Comparison of ENCODE assay signal across 2 cellular contexts in genomic region chr1:37485902-37486679, GRCh38.
TF ChIP-seq lines count a peak whose summit lies in the region.

No MANE protein-coding gene starts in this region.

TF ChIP-seq in K562, 482 proteins besides CTCF, POLR2A, EP300 and RAD21 (continued from another document):
- TF ChIP-seq RBM25 (IDR thresholded peaks at IDR 0.05; ENCODE audit: low read depth, low read length, severe bottlenecking) (peak; percentile 78), MNT (conservative IDR thresholded peaks at IDR 0.05) (no peak), CHD1 (IDR thresholded peaks at IDR 0.05; ENCODE audit: low read length) (no peak)
- TF ChIP-seq, protein P1, sequence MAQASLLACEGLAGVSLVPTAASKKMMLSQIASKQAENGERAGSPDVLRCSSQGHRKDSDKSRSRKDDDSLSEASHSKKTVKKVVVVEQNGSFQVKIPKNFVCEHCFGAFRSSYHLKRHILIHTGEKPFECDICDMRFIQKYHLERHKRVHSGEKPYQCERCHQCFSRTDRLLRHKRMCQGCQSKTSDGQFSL (CRISPR knock-in tag; IDR thresholded peaks at IDR 0.05) = 0 out of 2 replicates have a peak, but pooled peaks have one; percentile 16
- TF ChIP-seq, protein P1 (tag; IDR thresholded peaks at IDR 0.05) = no peak

TF ChIP-seq in liver, 16 proteins besides CTCF, POLR2A, EP300 and RAD21 (continued from another document):
- TF ChIP-seq RXRA (IDR thresholded peaks at IDR 0.05) = peak in 1 of 2 donors; percentile 16
- no peak for TF ChIP-seq JUND (IDR thresholded peaks at IDR 0.05)
- TF ChIP-seq GABPA (IDR thresholded peaks at IDR 0.05 in 1 of 2, conservative IDR thresholded peaks at IDR 0.05 in 1 of 2) = no peak
- no peak for TF ChIP-seq ZBTB33 (IDR thresholded peaks at IDR 0.05)
- TF ChIP-seq, protein P2, sequence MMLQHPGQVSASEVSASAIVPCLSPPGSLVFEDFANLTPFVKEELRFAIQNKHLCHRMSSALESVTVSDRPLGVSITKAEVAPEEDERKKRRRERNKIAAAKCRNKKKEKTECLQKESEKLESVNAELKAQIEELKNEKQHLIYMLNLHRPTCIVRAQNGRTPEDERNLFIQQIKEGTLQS (IDR thresholded peaks at IDR 0.05) = no peak
